In the genomic region with DNA sequence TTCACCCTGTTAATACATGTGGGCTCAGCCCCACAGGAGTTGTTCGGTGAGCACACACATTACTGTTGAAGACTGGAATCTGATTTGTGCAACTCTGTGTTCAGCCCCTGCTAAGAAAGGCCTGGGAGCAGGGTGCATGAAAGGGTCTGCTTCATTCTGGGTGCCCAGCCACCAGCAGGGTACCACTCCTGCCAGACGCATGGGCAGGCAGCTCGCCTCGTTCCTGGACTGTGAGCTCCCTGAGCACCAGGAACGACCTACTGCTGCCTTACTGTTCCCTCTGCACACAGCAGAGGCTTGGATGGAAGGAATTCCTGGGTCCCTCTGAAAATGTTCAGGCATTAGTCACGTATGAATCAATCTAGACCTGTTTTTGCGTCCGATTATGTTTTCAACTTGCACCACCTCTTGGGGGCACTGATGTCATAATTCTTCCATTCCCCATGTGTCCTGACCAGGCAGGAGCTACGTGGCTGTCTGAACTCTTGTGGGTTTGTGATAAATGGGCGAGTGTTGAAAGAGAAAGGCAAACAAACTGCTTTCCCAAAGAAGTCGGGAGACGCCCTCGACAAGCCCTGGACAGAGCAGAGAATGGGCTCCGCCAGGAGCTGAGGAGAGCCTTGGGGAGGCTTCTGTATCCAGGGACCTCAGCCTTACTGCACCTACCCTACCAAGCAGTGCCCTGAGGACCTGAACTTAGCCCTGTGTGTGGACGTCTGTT, we compare ENCODE assay signal across 1 cellular context.
TF ChIP-seq lines count a peak whose summit lies in the region.

No MANE protein-coding gene starts in this region.

TF ChIP-seq in HCT116, 20 proteins besides CTCF, POLR2A, EP300 and RAD21 (continued from another document):
- TF ChIP-seq, protein P1, sequence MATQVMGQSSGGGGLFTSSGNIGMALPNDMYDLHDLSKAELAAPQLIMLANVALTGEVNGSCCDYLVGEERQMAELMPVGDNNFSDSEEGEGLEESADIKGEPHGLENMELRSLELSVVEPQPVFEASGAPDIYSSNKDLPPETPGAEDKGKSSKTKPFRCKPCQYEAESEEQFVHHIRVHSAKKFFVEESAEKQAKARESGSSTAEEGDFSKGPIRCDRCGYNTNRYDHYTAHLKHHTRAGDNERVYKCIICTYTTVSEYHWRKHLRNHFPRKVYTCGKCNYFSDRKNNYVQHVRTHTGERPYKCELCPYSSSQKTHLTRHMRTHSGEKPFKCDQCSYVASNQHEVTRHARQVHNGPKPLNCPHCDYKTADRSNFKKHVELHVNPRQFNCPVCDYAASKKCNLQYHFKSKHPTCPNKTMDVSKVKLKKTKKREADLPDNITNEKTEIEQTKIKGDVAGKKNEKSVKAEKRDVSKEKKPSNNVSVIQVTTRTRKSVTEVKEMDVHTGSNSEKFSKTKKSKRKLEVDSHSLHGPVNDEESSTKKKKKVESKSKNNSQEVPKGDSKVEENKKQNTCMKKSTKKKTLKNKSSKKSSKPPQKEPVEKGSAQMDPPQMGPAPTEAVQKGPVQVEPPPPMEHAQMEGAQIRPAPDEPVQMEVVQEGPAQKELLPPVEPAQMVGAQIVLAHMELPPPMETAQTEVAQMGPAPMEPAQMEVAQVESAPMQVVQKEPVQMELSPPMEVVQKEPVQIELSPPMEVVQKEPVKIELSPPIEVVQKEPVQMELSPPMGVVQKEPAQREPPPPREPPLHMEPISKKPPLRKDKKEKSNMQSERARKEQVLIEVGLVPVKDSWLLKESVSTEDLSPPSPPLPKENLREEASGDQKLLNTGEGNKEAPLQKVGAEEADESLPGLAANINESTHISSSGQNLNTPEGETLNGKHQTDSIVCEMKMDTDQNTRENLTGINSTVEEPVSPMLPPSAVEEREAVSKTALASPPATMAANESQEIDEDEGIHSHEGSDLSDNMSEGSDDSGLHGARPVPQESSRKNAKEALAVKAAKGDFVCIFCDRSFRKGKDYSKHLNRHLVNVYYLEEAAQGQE (IDR thresholded peaks at IDR 0.05; ENCODE audit: low read depth), result no peak
- TF ChIP-seq, protein P2, sequence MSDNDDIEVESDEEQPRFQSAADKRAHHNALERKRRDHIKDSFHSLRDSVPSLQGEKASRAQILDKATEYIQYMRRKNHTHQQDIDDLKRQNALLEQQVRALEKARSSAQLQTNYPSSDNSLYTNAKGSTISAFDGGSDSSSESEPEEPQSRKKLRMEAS (IDR thresholded peaks at IDR 0.05), result no peak
- TF ChIP-seq CBX3 (IDR thresholded peaks at IDR 0.05; ENCODE audit: low read depth), result peak; percentile 26; the same call in 1 of the 2 replicates
